In the genomic region with DNA sequence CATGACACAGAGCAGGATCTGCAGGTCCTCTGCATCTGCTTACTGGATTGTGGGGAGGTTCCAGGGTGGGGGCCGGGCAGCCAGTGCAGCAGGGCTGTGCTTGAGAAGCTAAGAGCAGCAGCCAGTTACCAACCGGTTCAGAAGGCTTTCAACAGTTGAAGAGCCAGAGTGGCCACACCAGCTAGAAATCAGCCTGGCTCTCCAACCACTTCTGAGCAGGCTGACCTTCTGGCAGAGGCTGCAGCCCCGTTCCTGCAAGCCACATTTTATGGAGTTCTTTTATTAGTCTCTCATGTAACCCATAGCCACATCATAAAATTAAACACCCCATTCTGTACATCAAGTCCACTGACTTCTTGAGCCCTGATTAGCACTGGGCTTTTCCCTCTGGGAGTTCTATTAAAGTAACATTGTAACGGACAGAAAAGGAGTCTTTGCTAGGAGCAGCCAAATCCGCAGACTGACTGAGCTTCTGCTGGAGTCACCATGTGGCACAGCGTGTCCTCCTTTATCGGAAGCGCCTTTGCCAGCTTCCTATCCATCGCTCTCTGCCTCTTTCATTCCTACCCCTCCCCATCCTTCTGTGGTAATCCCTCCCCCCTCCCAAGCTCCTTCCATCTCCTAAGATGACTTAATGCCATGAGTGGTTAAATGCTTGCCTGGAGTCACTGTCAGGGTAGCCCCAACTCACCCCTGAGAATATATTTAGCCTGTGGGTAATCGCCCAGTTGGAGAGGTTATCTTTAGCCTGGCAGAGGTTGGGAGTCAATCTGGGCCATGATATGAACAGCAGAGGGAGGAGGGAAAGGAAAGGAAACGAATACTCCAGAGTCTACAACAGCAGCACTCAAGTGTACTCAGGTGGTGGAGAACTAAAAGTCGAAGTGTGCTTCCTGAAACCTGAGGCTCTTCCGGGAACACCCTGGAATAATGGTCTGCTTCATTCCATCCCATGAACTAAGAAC, we compare ENCODE assay signal across 12 cellular contexts.
DNase-seq lines count a peak whose midpoint lies in the region; ATAC-seq and TF ChIP-seq lines count a peak whose summit lies in the region.
"Had no signal": no experiment of that assay in that cellular context is flagged by ENCODE, and none has a peak within 500 bp of the region (broad histone marks: within the 10 kb centered on the region; RNA-seq: fewer than 3 reads in every experiment).

No MANE protein-coding gene starts in this region.

- no peaks in the 10 kb centered on the region for H3K36me3 Mint-ChIP-seq in activated T-helper 1 cell treated with anti-CD3 and anti-CD28 coated beads, Interleukin-12 subunit alpha, Interleukin-12 subunit beta, Interleukin-2, Interleukin-4 antibody, amounts not matched to agents 30 ng/mL and 10 ng/mL and 1 ng/mL, durations not matched to agents 14 hours and 24 hours and 36 hours (ENCODE audit: low read depth)
- H3K36me3 Mint-ChIP-seq: CD4-positive, alpha-beta memory T cell had no signal

- no peaks in the 10 kb centered on the region for H3K9me3 Mint-ChIP-seq in activated T-helper 1 cell treated with anti-CD3 and anti-CD28 coated beads, Interleukin-12 subunit alpha, Interleukin-12 subunit beta, Interleukin-2, Interleukin-4 antibody, amounts not matched to agents 30 ng/mL and 10 ng/mL and 1 ng/mL, durations not matched to agents 14 hours and 24 hours and 36 hours

- peak; percentile 86 for ATAC-seq in left lung
- ATAC-seq in GM21619 (IDR thresholded peaks at IDR 0.05; ENCODE audit: unreplicated experiment): no peak
- ATAC-seq: stimulated activated naive CD8-positive, alpha-beta T cell treated with anti-CD3 and anti-CD28 coated beads, Interleukin-15, Interleukin-2, amounts not matched to agents 100 U/mL and 50 U/mL, for 24 hours had no signal

- DNase-seq in LNCaP clone FGC (ENCODE audit: low read depth): peak; percentile 48
- DNase-seq in ascending aorta (ENCODE audit: low spot score in 2 of 2): no peak
- DNase-seq in left lung: peak in 1 of 2 donors; percentile 57
- DNase-seq in thyroid gland: peak; percentile 84 to 87
- no peak for DNase-seq in stimulated activated CD4-positive, alpha-beta T cell treated with anti-CD3 and anti-CD28 coated beads, Interleukin-1b, Interleukin-23, amount 100 ng/mL, for 48 hours
- DNase-seq in activated T-helper 1 cell treated with anti-CD3 and anti-CD28 coated beads, Interleukin-12 subunit alpha, Interleukin-12 subunit beta, Interleukin-2, Interleukin-4 antibody, amounts not matched to agents 30 ng/mL and 10 ng/mL and 1 ng/mL, durations not matched to agents 14 hours and 24 hours and 36 hours (ENCODE audit: low spot score): no peak
- DNase-seq in NCI-H1436 treated with DMSO at 0.1 percent for 48 hours (lab: John Stamatoyannopoulos, UW): no peak
- DNase-seq: CD4-positive, alpha-beta memory T cell; nucleus accumbens; stimulated activated naive CD8-positive, alpha-beta T cell treated with anti-CD3 and anti-CD28 coated beads, Interleukin-15, Interleukin-2, amounts not matched to agents 100 U/mL and 50 U/mL, for 24 hours had no signal

- no peaks in the 10 kb centered on the region for H3K9me3 ChIP-seq in ascending aorta
- no peaks in the 10 kb centered on the region for H3K9me3 ChIP-seq in left lung
- no peaks in the 10 kb centered on the region for H3K9me3 ChIP-seq in thyroid gland

- H3K4me1 Mint-ChIP-seq in activated T-helper 1 cell treated with anti-CD3 and anti-CD28 coated beads, Interleukin-12 subunit alpha, Interleukin-12 subunit beta, Interleukin-2, Interleukin-4 antibody, amounts not matched to agents 30 ng/mL and 10 ng/mL and 1 ng/mL, durations not matched to agents 14 hours and 24 hours and 36 hours (ENCODE audit: low read depth): peaks cover 4% of the 10 kb centered on the region

- H3K36me3 ChIP-seq in ascending aorta (no peaks in the 10 kb centered on the region), left lung (no peaks in the 10 kb centered on the region), thyroid gland (no peaks in the 10 kb centered on the region)

- no peak overlapping the region for H3K4me3 Mint-ChIP-seq in activated T-helper 1 cell treated with anti-CD3 and anti-CD28 coated beads, Interleukin-12 subunit alpha, Interleukin-12 subunit beta, Interleukin-2, Interleukin-4 antibody, amounts not matched to agents 30 ng/mL and 10 ng/mL and 1 ng/mL, durations not matched to agents 14 hours and 24 hours and 36 hours
- H3K4me3 Mint-ChIP-seq: CD4-positive, alpha-beta memory T cell had no signal

- intact Hi-C loops in ascending aorta (cut with DNase I) (no loop called here), left lung (cut with DNase I) (no loop called here), thyroid gland (cut with DNase I) (loop anchor here (10.0 kb wide), 1 partner anchor 213 kb away; no protein-coding TSS in a partner anchor)
- intact Hi-C loops in activated T-helper 1 cell treated with anti-CD3 and anti-CD28 coated beads, Interleukin-12 subunit alpha, Interleukin-12 subunit beta, Interleukin-2, Interleukin-4 antibody, amounts not matched to agents 30 ng/mL and 10 ng/mL and 1 ng/mL, durations not matched to agents 14 hours and 24 hours and 36 hours (cut with micrococcal nuclease): no loop called here

- H3K27me3 Mint-ChIP-seq in activated T-helper 1 cell treated with anti-CD3 and anti-CD28 coated beads, Interleukin-12 subunit alpha, Interleukin-12 subunit beta, Interleukin-2, Interleukin-4 antibody, amounts not matched to agents 30 ng/mL and 10 ng/mL and 1 ng/mL, durations not matched to agents 14 hours and 24 hours and 36 hours (ENCODE audit: insufficient read depth): peaks cover 33% of the 10 kb centered on the region

- H3K4me3 ChIP-seq in LNCaP clone FGC (ENCODE audit: low read depth, low read length): no peak overlapping the region
- no peak overlapping the region for H3K4me3 ChIP-seq in ascending aorta
- no peak overlapping the region for H3K4me3 ChIP-seq in left lung
- no peak overlapping the region for H3K4me3 ChIP-seq in thyroid gland (replicated peaks in 1 of 3)

- peak in 1 of 2 donors; percentile 43 for TF ChIP-seq POLR2A in thyroid gland (IDR thresholded peaks at IDR 0.05)

- no peaks in the 10 kb centered on the region for H3K27me3 ChIP-seq in ascending aorta
- H3K27me3 ChIP-seq in left lung: peaks cover 0 to 6% of the 10 kb centered on the region in 2 donors
- H3K27me3 ChIP-seq in thyroid gland: no peaks in the 10 kb centered on the region

- peak overlapping the region; percentile 16 to 61 for H3K27ac ChIP-seq in ascending aorta
- peak overlapping the region; percentile 11 to 33 for H3K27ac ChIP-seq in left lung
- H3K27ac ChIP-seq in thyroid gland: peak overlapping the region; percentile 57 to 80 (median 61)
- H3K27ac ChIP-seq: RWPE1 had no signal

- peaks cover 3 to 26% of the 10 kb centered on the region in 2 donors for H3K4me1 ChIP-seq in ascending aorta
- peaks cover 0 to 18% of the 10 kb centered on the region in 2 donors for H3K4me1 ChIP-seq in left lung
- H3K4me1 ChIP-seq in thyroid gland: peaks cover 21 to 25% of the 10 kb centered on the region in 2 donors

- 35 to 45% methylated on average over 13 of the region's 13 CpGs for WGBS in thyroid gland, 2 donors

- TF ChIP-seq CTCF in LNCaP clone FGC (IDR thresholded peaks at IDR 0.05; ENCODE audit: control insufficient read depth, extremely low read depth, insufficient read depth) (no peak), ascending aorta (IDR thresholded peaks at IDR 0.05) (no peak), left lung (IDR thresholded peaks at IDR 0.05) (no peak), thyroid gland (IDR thresholded peaks at IDR 0.05) (no peak)

- H3K27ac Mint-ChIP-seq in activated T-helper 1 cell treated with anti-CD3 and anti-CD28 coated beads, Interleukin-12 subunit alpha, Interleukin-12 subunit beta, Interleukin-2, Interleukin-4 antibody, amounts not matched to agents 30 ng/mL and 10 ng/mL and 1 ng/mL, durations not matched to agents 14 hours and 24 hours and 36 hours: no peak overlapping the region
- H3K27ac Mint-ChIP-seq: CD4-positive, alpha-beta memory T cell had no signal

Comparison
In these comparisons a context has a peak if more than half of its experiments do, and no peak if none do; other contexts are left out.
1. DNase-seq: peak in LNCaP clone FGC (single experiment) and thyroid gland (2 of 2); none in ascending aorta (0 of 2), stimulated activated CD4-positive, alpha-beta T cell treated with anti-CD3 and anti-CD28 coated beads, Interleukin-1b, Interleukin-23, amount 100 ng/mL, for 48 hours (single experiment), activated T-helper 1 cell treated with anti-CD3 and anti-CD28 coated beads, Interleukin-12 subunit alpha, Interleukin-12 subunit beta, Interleukin-2, Interleukin-4 antibody, amounts not matched to agents 30 ng/mL and 10 ng/mL and 1 ng/mL, durations not matched to agents 14 hours and 24 hours and 36 hours (single experiment) and NCI-H1436 treated with DMSO at 0.1 percent for 48 hours (single experiment).
2. Peak in every context shown above with its lines, with median percentiles within 50 percentile points of each other: H3K27ac ChIP-seq.